16 cellular contexts compared by ENCODE assay signal in the genomic region with DNA sequence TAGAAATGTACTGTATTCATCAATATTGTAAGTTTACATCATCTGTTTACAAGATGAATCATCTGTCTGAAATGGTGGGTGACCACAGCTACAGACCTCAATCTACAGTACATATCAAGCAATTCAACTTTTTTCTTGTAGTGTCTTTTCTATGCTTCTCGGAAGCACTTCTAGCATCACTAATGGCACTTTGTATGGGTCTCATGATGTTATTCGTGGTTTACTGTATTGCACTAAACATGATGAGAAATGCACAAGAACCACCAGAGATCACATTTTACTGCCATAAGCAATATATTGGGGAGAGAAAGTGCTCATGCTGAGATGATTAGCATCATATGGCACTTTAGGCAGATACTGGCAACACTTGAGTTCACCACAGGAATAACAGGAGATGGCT. TPM values are rescaled to one million over a fixed set of nuclear protein-coding genes. Genes with fewer than 3 reads are reported as not detected.
DNase-seq lines count a peak whose midpoint lies in the region; ATAC-seq and TF ChIP-seq lines count a peak whose summit lies in the region.
"Had no signal": no experiment of that assay in that cellular context is flagged by ENCODE, and none has a peak within 500 bp of the region (broad histone marks: within the 10 kb centered on the region; RNA-seq: fewer than 3 reads in every experiment).

No MANE protein-coding gene starts in this region.

- ATAC-seq in IMR-90 (ENCODE audit: low read depth) (peak; percentile 48), HG02798 (IDR thresholded peaks at IDR 0.05; ENCODE audit: poor library complexity, unreplicated experiment) (no peak)
- ATAC-seq: activated CD8-positive, alpha-beta T cell treated with anti-CD3 and anti-CD28 coated beads for 36 hours; esophagus mucosa; Panc1 had no signal

- H2AK5ac ChIP-seq in IMR-90 (ENCODE audit: low read depth, low read length), result peak overlapping the region; percentile 15; the same call in 1 of the 2 replicates

- peak overlapping the region; percentile 25; the same call in 1 of the 2 replicates for H3K4me2 ChIP-seq in IMR-90 (ENCODE audit: low read depth, low read length)

- peaks cover 25 to 44% of the 10 kb centered on the region in 2 experiments for H3K79me1 ChIP-seq in IMR-90 (ENCODE audit: low read depth in 1 of 2, low read length in 2 of 2)

- peak overlapping the region; percentile 25; the same call in 1 of the 2 replicates for H3K4ac ChIP-seq in IMR-90 (ENCODE audit: low read depth, low read length)

- no peak overlapping the region for H3K9ac ChIP-seq in IMR-90 (ENCODE audit: low read depth, low read length)
- H3K9ac ChIP-seq in adipocyte (ENCODE audit: low read length), result no peak overlapping the region

- H3K56ac ChIP-seq in IMR-90 (ENCODE audit: extremely low read depth, insufficient read depth, low read length), result no peak overlapping the region

- no peak overlapping the region for H3K4me3 ChIP-seq in IMR-90 (ENCODE audit: insufficient read depth, low read depth, low read length)
- no peak overlapping the region for H3K4me3 ChIP-seq in adipocyte (ENCODE audit: low read length)

- H3K27ac ChIP-seq in IMR-90 (ENCODE audit: insufficient read depth, low read length), result no peak overlapping the region

- H3K9me3 ChIP-seq in IMR-90 (ENCODE audit: control insufficient read depth, insufficient read depth, low read length), result no peaks in the 10 kb centered on the region
- no peaks in the 10 kb centered on the region for H3K9me3 ChIP-seq in adipocyte (ENCODE audit: control insufficient read depth, low read length)

- peak overlapping the region; percentile 57 for H2BK20ac ChIP-seq in IMR-90 (ENCODE audit: low read depth, low read length)

- peak overlapping the region; percentile 47; the same call in 1 of the 2 replicates for H2BK120ac ChIP-seq in IMR-90 (ENCODE audit: low read depth, low read length)

- no peak for TF ChIP-seq POLR2A in IMR-90 (IDR thresholded peaks at IDR 0.05; ENCODE audit: low read depth, low read length)

- no peak overlapping the region; the same call in 1 of the 2 replicates for H4K5ac ChIP-seq in IMR-90 (ENCODE audit: low read depth, low read length)

- H2AK9ac ChIP-seq in IMR-90 (replicated peaks; ENCODE audit: low read depth, low read length, poor library complexity), result no peak overlapping the region

- POLR2A ChIA-PET in IMR-90 (lab: Charles Lee; ENCODE audit: unreplicated experiment), result no interaction called here

- peak overlapping the region; percentile 68; the same call in 1 of the 2 replicates for H3K23ac ChIP-seq in IMR-90 (ENCODE audit: low read depth, low read length)

- peaks cover 5% of the 10 kb centered on the region; the same call in 1 of the 2 replicates for H4K20me1 ChIP-seq in IMR-90 (ENCODE audit: insufficient read depth, low read length)

- dilution Hi-C loops in IMR-90 (cut with HindIII; ENCODE audit: low sequenced_read_pairs, unreplicated experiment), result no loop called here

- DNase-seq in DMS79 treated with DMSO at 0.1 percent for 48 hours (lab: John Stamatoyannopoulos, UW), result peak; percentile 78
- peak; percentile 82 for DNase-seq in IMR-90
- DNase-seq in adipocyte (ENCODE audit: low read depth), result peak; percentile 23
- DNase-seq in foreskin melanocyte, result peak; percentile 91
- no peak for DNase-seq in 8988T
- no peak for DNase-seq in SKM-1 treated with dmso at 0.1 percent for 144 hours (lab: John Stamatoyannopoulos, UW; ENCODE audit: unreplicated experiment)
- no peak for DNase-seq in T1000 (lab: John Stamatoyannopoulos, UW)
- DNase-seq: activated CD8-positive, alpha-beta T cell treated with anti-CD3 and anti-CD28 coated beads for 36 hours; immature natural killer cell; Karpas-422; NCI-H2227 treated with DMSO at 0.1 percent for 48 hours; retina; T-helper 9 cell had no signal

- TF ChIP-seq CTCF in IMR-90 (conservative IDR thresholded peaks at IDR 0.05; ENCODE audit: low read depth, low read length), result no peak

- H3K27me3 ChIP-seq in IMR-90 (ENCODE audit: control insufficient read depth, insufficient read depth, low read length), result no peaks in the 10 kb centered on the region
- H3K27me3 ChIP-seq in adipocyte (replicated peaks; ENCODE audit: control insufficient read depth, insufficient read depth, low read length), result no peaks in the 10 kb centered on the region

- in situ Hi-C loops in IMR-90 (cut with MboI; ENCODE audit: low sequenced_read_pairs), result no loop called here

- peak overlapping the region; percentile 1; the same call in 1 of the 2 replicates for H3K18ac ChIP-seq in IMR-90 (ENCODE audit: low read depth, low read length)

- TF ChIP-seq RAD21 in IMR-90 (IDR thresholded peaks at IDR 0.05; ENCODE audit: low read length), result no peak

- CTCF ChIA-PET in IMR-90 (lab: Yijun Ruan, JAX), result no interaction called here

- BruUV-seq in IMR-90 (replicated peaks; lab: Mats Ljungman, UMichigan), result no TSS peak

- H3K36me3 ChIP-seq in IMR-90 (ENCODE audit: control insufficient read depth, insufficient read depth, low read length), result no peaks in the 10 kb centered on the region; the same call in 1 of the 2 replicates
- no peaks in the 10 kb centered on the region for H3K36me3 ChIP-seq in adipocyte (ENCODE audit: control insufficient read depth, insufficient read depth, low read length, severe bottlenecking)

- peaks cover 4% of the 10 kb centered on the region for H3K9me1 ChIP-seq in IMR-90 (ENCODE audit: insufficient read depth, low read length)

- H4K91ac ChIP-seq in IMR-90 (ENCODE audit: insufficient read depth, low read depth, low read length), result no peak overlapping the region

- H2AFZ ChIP-seq in IMR-90 (replicated peaks; ENCODE audit: low read length, poor library complexity), result no peak overlapping the region

- peak overlapping the region in 1 of 2 experiments; percentile 74; a peak in 2 of 4 replicates for H4K8ac ChIP-seq in IMR-90 (ENCODE audit: low read depth in 2 of 2, low read length in 2 of 2)

- intact Hi-C loops in IMR-90 (cut with micrococcal nuclease), result loop anchor here (10.0 kb wide), 1 partner anchor 303 kb away; no protein-coding TSS in a partner anchor

- H2BK5ac ChIP-seq in IMR-90 (ENCODE audit: low read depth, low read length, poor library complexity, severe bottlenecking), result peak overlapping the region; percentile 43

- H3K4me1 ChIP-seq in IMR-90 (ENCODE audit: control insufficient read depth, insufficient read depth, low read length) (peaks cover 9% of the 10 kb centered on the region), adipocyte (ENCODE audit: control insufficient read depth, insufficient read depth, low read length) (no peaks in the 10 kb centered on the region)

- no peak overlapping the region for H2BK15ac ChIP-seq in IMR-90 (ENCODE audit: low read depth, low read length)

- no CpG with 5 or more reads among the region's 2 CpGs for WGBS in IMR-90 (ENCODE audit: extremely low coverage in 2 of 2, insufficient read length in 1 of 2), 2 experiments

- H3K14ac ChIP-seq in IMR-90 (replicated peaks; ENCODE audit: low read depth, low read length), result peak overlapping the region; percentile 44; the same call in 1 of the 2 replicates

TF ChIP-seq in IMR-90, 13 proteins besides CTCF, POLR2A, EP300 and RAD21:
- TF ChIP-seq BHLHE40 (IDR thresholded peaks at IDR 0.05; ENCODE audit: low read depth, low read length) (0 out of 2 replicates have a peak, but pooled peaks have one; percentile 20), SMC3 (IDR thresholded peaks at IDR 0.05; ENCODE audit: low read depth, low read length) (no peak)

RNA-seq across cellular contexts. Expression of gene BTBD3, which starts 15.4 kb away (rescaled TPM):
- total RNA-seq in IMR-90 (2012; rRNA removed), result 44.6 and 44.7 TPM in 2 replicates
- 21.2 and 22.7 TPM in 2 replicates for polyA plus RNA-seq in IMR-90 (2012; rRNA removed)
- 10.2 and 20.0 TPM in 2 replicates for polyA plus RNA-seq in IMR-90 (2012; cell fraction: cytosol; rRNA removed)
- 22.0 and 45.5 TPM in 2 replicates for polyA plus RNA-seq in IMR-90 (2012; cell fraction: nucleus; rRNA removed; ENCODE audit: low replicate concordance)

Comparison
In these comparisons a context has a peak if more than half of its experiments do, and no peak if none do; other contexts are left out.
1. DNase-seq: peak in DMS79 treated with DMSO at 0.1 percent for 48 hours (single experiment), IMR-90 (single experiment), adipocyte (single experiment) and foreskin melanocyte (single experiment); none in 8988T (single experiment), SKM-1 treated with dmso at 0.1 percent for 144 hours (single experiment) and T1000 (single experiment).